ENCODE assay signal across 8 cellular contexts in the genomic region with DNA sequence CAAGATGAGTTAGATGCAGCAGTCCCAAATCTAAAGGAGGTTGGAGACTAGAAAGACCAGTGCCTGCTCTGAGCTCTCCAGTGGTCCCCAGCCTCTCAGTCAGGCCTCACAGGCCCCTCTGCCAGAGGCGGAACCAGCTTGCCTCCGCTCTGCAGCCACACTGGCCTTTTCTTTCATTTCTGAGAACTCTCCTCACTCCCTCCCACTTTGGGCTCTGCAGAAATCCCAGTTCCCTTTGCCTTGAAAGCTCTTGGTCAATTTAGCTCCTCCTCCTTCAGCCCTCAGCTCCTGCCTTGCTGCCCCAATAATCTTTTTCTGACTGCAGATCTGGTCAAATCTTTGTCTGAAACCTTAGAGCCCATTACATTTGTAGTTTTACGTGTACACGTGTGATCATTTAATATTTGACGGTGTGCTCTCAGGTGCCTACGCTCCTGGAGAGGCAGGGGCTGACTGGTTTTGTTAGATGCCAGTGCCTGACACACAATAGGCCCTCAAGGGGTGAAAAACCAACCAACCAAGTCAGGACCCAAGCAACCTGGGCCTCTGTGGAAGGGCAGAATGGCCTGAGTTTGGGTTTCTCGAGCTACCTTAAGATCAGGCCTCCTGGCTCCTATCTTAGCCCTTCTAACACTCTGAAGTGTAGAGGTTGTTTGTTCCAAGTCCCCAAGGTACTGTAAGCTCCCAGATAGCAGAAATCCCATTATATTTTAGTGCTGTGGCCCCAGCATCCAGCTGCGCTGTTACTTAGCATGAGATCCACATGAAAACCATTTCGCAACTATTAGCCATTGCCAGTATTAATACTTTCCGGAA. TPM values are rescaled to one million over a fixed set of nuclear protein-coding genes. Genes with fewer than 3 reads are reported as not detected.
DNase-seq lines count a peak whose midpoint lies in the region; ATAC-seq, FAIRE-seq and TF ChIP-seq lines count a peak whose summit lies in the region.

No MANE protein-coding gene starts in this region.

- no peaks in the 10 kb centered on the region for H3K9me2 ChIP-seq in DOHH2 (replicated peaks; ENCODE audit: control insufficient read depth, low read length)

- 0 out of 2 replicates have a peak, but pooled peaks cover 4% of the 10 kb centered on the region for H3F3A ChIP-seq in DOHH2 (ENCODE audit: control insufficient read depth, insufficient read depth)

- no peaks in the 10 kb centered on the region for H3K9me3 ChIP-seq in DOHH2 (ENCODE audit: control insufficient read depth, insufficient read depth, low read length)
- H3K9me3 ChIP-seq in HepG2 (ENCODE audit: low read length) = no peaks in the 10 kb centered on the region
- no peaks in the 10 kb centered on the region for H3K9me3 ChIP-seq in thymus (ENCODE audit: control insufficient read depth)

- peak overlapping the region; percentile 90; the same call in 1 of the 2 replicates for H3K4me2 ChIP-seq in DOHH2 (ENCODE audit: low read length)
- peak overlapping the region; percentile 94 for H3K4me2 ChIP-seq in HepG2 (ENCODE audit: low read depth, low read length)

- peak; percentile 24 for ATAC-seq in HepG2
- ATAC-seq in GM21786 (IDR thresholded peaks at IDR 0.05; ENCODE audit: unreplicated experiment) = no peak

- TF ChIP-seq EP300 in HepG2 (IDR thresholded peaks at IDR 0.05; ENCODE audit: low read depth in 2 of 2, low read length in 2 of 2) (no peak), HepG2 (CRISPR knock-in tag; IDR thresholded peaks at IDR 0.05; ENCODE audit: borderline replicate concordance) (no peak)

- H3K36me3 ChIP-seq in DOHH2 (ENCODE audit: control insufficient read depth, low read length) (peaks cover 8% of the 10 kb centered on the region), HepG2 (replicated peaks in 1 of 2; ENCODE audit: control insufficient read depth in 1 of 2, insufficient read depth in 2 of 2, low read length in 2 of 2) (no peaks in the 10 kb centered on the region), thymus (ENCODE audit: control insufficient read depth, insufficient read depth) (no peaks in the 10 kb centered on the region)

- TF ChIP-seq POLR2A in HepG2 (IDR thresholded peaks at IDR 0.05; ENCODE audit: insufficient read depth in 1 of 2, low read depth in 2 of 2, low read length in 2 of 2) = peak in 1 of 2 experiments; percentile 9; a peak in 1 of 4 replicates

- H3K4me3 ChIP-seq in DOHH2 (ENCODE audit: low read length) (peak overlapping the region; percentile 75; the same call in 1 of the 2 replicates), HepG2 (replicated peaks in 1 of 3; ENCODE audit: insufficient read depth in 1 of 3, low read depth in 2 of 3, low read length in 3 of 3) (peak overlapping the region; percentile 89 to 96 (median 94)), thymus (ENCODE audit: low read length) (peak overlapping the region; percentile 51)

- in situ Hi-C loops in HepG2 (cut with HindIII; ENCODE audit: extremely low pct_ligation_motif_present, low pct_unique_long_range_greater_than_20kb) = loop anchor here (25.0 kb wide), 1 partner anchor 239 kb away; no protein-coding TSS in a partner anchor

- POLR2A ChIA-PET in HepG2 (lab: Yijun Ruan, JAX) = interaction anchor here (0.6 to 1.7 kb wide), 7 partner anchors 61 to 482 kb away, joined by 3 to 7 read pairs (median 4); no protein-coding TSS in a partner anchor

- no peak overlapping the region for H2AFZ ChIP-seq in HepG2 (ENCODE audit: low read length)

- no peak for FAIRE-seq in HepG2 (lab: Jason Lieb, UNC)

- H3K27ac ChIP-seq in DOHH2 (ENCODE audit: low read depth, low read length) (no peak overlapping the region), cingulate gyrus (ENCODE audit: low read depth, low read length) (peak overlapping the region; percentile 95), HepG2 (ENCODE audit: extremely low read length, insufficient read depth, low read length) (peak overlapping the region; percentile 86), thymus (ENCODE audit: low read depth) (no peak overlapping the region)

- TF ChIP-seq RAD21 in HepG2 (CRISPR knock-in tag; IDR thresholded peaks at IDR 0.05) = no peak

- no peaks in the 10 kb centered on the region for H3K27me3 ChIP-seq in DOHH2 (ENCODE audit: control insufficient read depth, low read length)
- no peaks in the 10 kb centered on the region; a peak in 1 of 5 replicates for H3K27me3 ChIP-seq in HepG2 (ENCODE audit: control insufficient read depth in 1 of 2, insufficient read depth in 2 of 2, low read length in 2 of 2)
- H3K27me3 ChIP-seq in thymus (ENCODE audit: control insufficient read depth, insufficient read depth) = no peaks in the 10 kb centered on the region

- DNase-seq in NCI-H2227 (lab: John Stamatoyannopoulos, UW; ENCODE audit: unreplicated experiment) (peak; percentile 56), HepG2 (ENCODE audit: low spot score) (peak; percentile 71), GM19238 (ENCODE audit: insufficient read length, low spot score) (no peak), NCI-H524 treated with DMSO at 0.1 percent for 48 hours (lab: John Stamatoyannopoulos, UW) (no peak)

- H3K4me1 ChIP-seq in DOHH2 (ENCODE audit: control insufficient read depth, low read length) (peaks cover 34% of the 10 kb centered on the region), HepG2 (ENCODE audit: insufficient read depth, low read length) (peaks cover 45% of the 10 kb centered on the region), thymus (ENCODE audit: control insufficient read depth, insufficient read depth, low read length) (peaks cover 17% of the 10 kb centered on the region)

- TF ChIP-seq CTCF in DOHH2 (IDR thresholded peaks at IDR 0.05; ENCODE audit: low read depth, low read length, poor library complexity, severe bottlenecking) (no peak), HepG2 (CRISPR knock-in tag; IDR thresholded peaks at IDR 0.05) (no peak)

- intact Hi-C loops in HepG2 (cut with micrococcal nuclease; ENCODE audit: unreplicated experiment) = loop anchor here (2.0 to 5.0 kb wide), 2 partner anchors 62 to 249 kb away; no protein-coding TSS in a partner anchor

- CTCF ChIA-PET in HepG2 (lab: Yijun Ruan, JAX; ENCODE audit: low intra/inter-chr PET ratio, low total read pairs) = no interaction called here

- peaks cover 7% of the 10 kb centered on the region; the same call in 1 of the 2 replicates for H4K20me1 ChIP-seq in DOHH2 (ENCODE audit: control insufficient read depth, insufficient read depth, low read depth, low read length)
- peaks cover 23% of the 10 kb centered on the region for H4K20me1 ChIP-seq in HepG2 (ENCODE audit: insufficient read depth, low read length)

- peak overlapping the region; percentile 95 for H3K9ac ChIP-seq in HepG2 (ENCODE audit: insufficient read depth, low read depth, low read length)

- peaks cover 34% of the 10 kb centered on the region for H3K79me2 ChIP-seq in DOHH2 (ENCODE audit: control insufficient read depth, low read length)
- peaks cover 61% of the 10 kb centered on the region for H3K79me2 ChIP-seq in HepG2 (ENCODE audit: insufficient read depth, low read length)

- 10% methylated on average over 10 of the region's 10 CpGs for WGBS in HepG2 (ENCODE audit: low lambda C conversion rate)
- WGBS in thymus = 97% methylated on average over 10 of the region's 10 CpGs

- BruUV-seq in HepG2 (replicated peaks; lab: Mats Ljungman, UMichigan) = no TSS peak

TF ChIP-seq in HepG2, 621 proteins besides CTCF, POLR2A, EP300 and RAD21 (continues in another document):
- TF ChIP-seq, protein P1, sequence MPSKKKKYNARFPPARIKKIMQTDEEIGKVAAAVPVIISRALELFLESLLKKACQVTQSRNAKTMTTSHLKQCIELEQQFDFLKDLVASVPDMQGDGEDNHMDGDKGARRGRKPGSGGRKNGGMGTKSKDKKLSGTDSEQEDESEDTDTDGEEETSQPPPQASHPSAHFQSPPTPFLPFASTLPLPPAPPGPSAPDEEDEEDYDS (CRISPR knock-in tag; IDR thresholded peaks at IDR 0.05) = peak; percentile 43; the same call in 1 of the 2 replicates
- TF ChIP-seq, protein P2, sequence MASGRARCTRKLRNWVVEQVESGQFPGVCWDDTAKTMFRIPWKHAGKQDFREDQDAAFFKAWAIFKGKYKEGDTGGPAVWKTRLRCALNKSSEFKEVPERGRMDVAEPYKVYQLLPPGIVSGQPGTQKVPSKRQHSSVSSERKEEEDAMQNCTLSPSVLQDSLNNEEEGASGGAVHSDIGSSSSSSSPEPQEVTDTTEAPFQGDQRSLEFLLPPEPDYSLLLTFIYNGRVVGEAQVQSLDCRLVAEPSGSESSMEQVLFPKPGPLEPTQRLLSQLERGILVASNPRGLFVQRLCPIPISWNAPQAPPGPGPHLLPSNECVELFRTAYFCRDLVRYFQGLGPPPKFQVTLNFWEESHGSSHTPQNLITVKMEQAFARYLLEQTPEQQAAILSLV (CRISPR knock-in tag; IDR thresholded peaks at IDR 0.05; ENCODE audit: borderline replicate concordance) = peak; percentile 27; the same call in 1 of the 2 replicates
- no peak for TF ChIP-seq ZNF556 (CRISPR knock-in tag; IDR thresholded peaks at IDR 0.05; ENCODE audit: borderline replicate concordance)
- TF ChIP-seq ZFP36L2 (CRISPR knock-in tag; IDR thresholded peaks at IDR 0.05) = no peak

RNA-seq across cellular contexts. Expression of a gene that starts 1.1 kb away (rescaled TPM):
- total RNA-seq in HepG2 (2016; rRNA removed; fragmentation: Illumina TruSeq; extraction: Trizol) = 70.1 and 94.9 TPM in 2 replicates
- 9.2 and 11.1 TPM in 2 replicates for total RNA-seq in HepG2 (2016; cell fraction: cytosol; rRNA removed; fragmentation: Illumina TruSeq; extraction: Trizol; ENCODE audit: low read depth)
- total RNA-seq in HepG2 (2016; cell fraction: insoluble cytoplasmic fraction; rRNA removed; fragmentation: Illumina TruSeq; extraction: Trizol) = 73.4 and 86.7 TPM in 2 replicates
- total RNA-seq in HepG2 (2016; cell fraction: membrane; rRNA removed; fragmentation: Illumina TruSeq; extraction: Trizol) = 63.9 and 68.4 TPM in 2 replicates
- 56.8 and 60.7 TPM in 2 replicates for total RNA-seq in HepG2 (2016; cell fraction: nucleus; rRNA removed; fragmentation: Illumina TruSeq; extraction: Trizol)
- polyA plus RNA-seq in HepG2 (2011; rRNA removed) (25.8 and 37.3 TPM in 2 replicates), thymus (42.3 TPM)
- polyA plus RNA-seq in HepG2 (2011; cell fraction: cytosol; rRNA removed) = 17.4 and 24.1 TPM in 2 replicates
- 7.0 and 9.4 TPM in 2 replicates for polyA plus RNA-seq in HepG2 (2011; cell fraction: nucleus; rRNA removed)
- 38.9 and 48.2 TPM in 2 replicates for polyA plus RNA-seq in HepG2 (2012)
- 8.6 and 16.4 TPM in 2 replicates for polyA plus RNA-seq in HepG2 (2016; cell fraction: cytosol; fragmentation: Illumina TruSeq; extraction: Trizol; ENCODE audit: low read depth)
- polyA plus RNA-seq in HepG2 (2016; cell fraction: insoluble cytoplasmic fraction; fragmentation: Illumina TruSeq; extraction: Trizol; ENCODE audit: low read depth) = 138 and 142 TPM in 2 replicates
- 51.0 and 63.1 TPM in 2 replicates for polyA plus RNA-seq in HepG2 (2016; cell fraction: membrane; fragmentation: Illumina TruSeq; extraction: Trizol; ENCODE audit: low read depth)
- 102 and 103 TPM in 2 replicates for polyA plus RNA-seq in HepG2 (2016; cell fraction: nucleus; fragmentation: Illumina TruSeq; extraction: Trizol; ENCODE audit: insufficient read depth, low read depth)
- polyA minus RNA-seq in HepG2 (2011; rRNA and poly(A)+ RNA removed; ENCODE audit: low replicate concordance) = 7.4 and 17.4 TPM in 2 replicates
- polyA minus RNA-seq in HepG2 (2011; cell fraction: cytosol; rRNA and poly(A)+ RNA removed) = 36.7 and 37.5 TPM in 2 replicates
- polyA minus RNA-seq in HepG2 (2011; cell fraction: nucleus; rRNA and poly(A)+ RNA removed) = 27.8 and 32.6 TPM in 2 replicates

Comparison
In these comparisons a context has a peak if more than half of its experiments do, and no peak if none do; other contexts are left out.
1. H3K27ac ChIP-seq: peak in cingulate gyrus (single experiment) and HepG2 (single experiment); none in DOHH2 (single experiment) and thymus (single experiment).
2. DNase-seq: peak in NCI-H2227 (single experiment) and HepG2 (single experiment); none in GM19238 (single experiment) and NCI-H524 treated with DMSO at 0.1 percent for 48 hours (single experiment).
3. Peak in every context shown above with its lines, with median percentiles within 50 percentile points of each other: H3K4me3 ChIP-seq.